Comparison of ENCODE assay signal across 10 cellular contexts in genomic region chr14:87952307-87953094, GRCh38. TPM values are rescaled to one million over a fixed set of nuclear protein-coding genes. Genes with fewer than 3 reads are reported as not detected.
DNase-seq lines count a peak whose midpoint lies in the region; ATAC-seq and TF ChIP-seq lines count a peak whose summit lies in the region.
"Had no signal": no experiment of that assay in that cellular context is flagged by ENCODE, and none has a peak within 500 bp of the region (broad histone marks: within the 10 kb centered on the region; RNA-seq: fewer than 3 reads in every experiment).

No MANE protein-coding gene starts in this region.

- H3K27ac ChIP-seq in right lobe of liver (no peak overlapping the region), neuronal stem cell (replicated peaks; ENCODE audit: low read length) (no peak overlapping the region)

- H3K4me3 ChIP-seq in right lobe of liver (no peak overlapping the region), neuronal stem cell (ENCODE audit: low read length in 2 of 2) (no peak overlapping the region)

- H4K91ac ChIP-seq in neuronal stem cell (ENCODE audit: low read depth, low read length, poor library complexity) = no peak overlapping the region

- WGBS in right lobe of liver (ENCODE audit: insufficient coverage, low coverage, low lambda C conversion rate, missing lambda C conversion rate) = 48% methylated on average over 3 of the region's 3 CpGs
- WGBS in neuronal stem cell (ENCODE audit: extremely low coverage in 2 of 2, insufficient read length in 2 of 2, insufficient replicate concordance in 1 of 2), 2 donors = no CpG with 5 or more reads among the region's 3 CpGs

- H4K8ac ChIP-seq in neuronal stem cell (ENCODE audit: low read depth, low read length) = no peak overlapping the region

- H3K14ac ChIP-seq in neuronal stem cell (ENCODE audit: low read length) = no peak overlapping the region

- H3K4me1 Mint-ChIP-seq in effector memory CD8-positive, alpha-beta T cell (ENCODE audit: low read depth in 2 of 2) = peaks cover 44 to 47% of the 10 kb centered on the region in 2 donors

- no peak for TF ChIP-seq CTCF in right lobe of liver (IDR thresholded peaks at IDR 0.05)

- no peak overlapping the region for H2BK120ac ChIP-seq in neuronal stem cell (ENCODE audit: low read depth, low read length)

- no peak overlapping the region for H2BK12ac ChIP-seq in neuronal stem cell (ENCODE audit: low read length)

- H3K79me1 ChIP-seq in neuronal stem cell (ENCODE audit: low read depth, low read length) = no peaks in the 10 kb centered on the region

- H2AK5ac ChIP-seq in neuronal stem cell (ENCODE audit: low read depth, low read length) = no peak overlapping the region

- no peaks in the 10 kb centered on the region for H3K4me1 ChIP-seq in right lobe of liver
- no peaks in the 10 kb centered on the region for H3K4me1 ChIP-seq in neuronal stem cell (ENCODE audit: control insufficient read depth in 2 of 2, insufficient read depth in 1 of 2, low read depth in 1 of 2, low read length in 2 of 2)

- intact Hi-C loops in right lobe of liver (cut with DNase I) = no loop called here

- H3K4ac ChIP-seq in neuronal stem cell (ENCODE audit: low read length) = no peak overlapping the region

- H2AFZ ChIP-seq in neuronal stem cell (ENCODE audit: low read length) = no peak overlapping the region

- H3K27ac Mint-ChIP-seq in effector memory CD8-positive, alpha-beta T cell = peak overlapping the region; percentile 92 to 98

- H3K4me3 Mint-ChIP-seq in effector memory CD8-positive, alpha-beta T cell = peak overlapping the region; percentile 64 to 78

- H3K9me3 Mint-ChIP-seq in effector memory CD8-positive, alpha-beta T cell = peaks cover 0 to 5% of the 10 kb centered on the region in 2 donors

- no peaks in the 10 kb centered on the region for H3K27me3 ChIP-seq in right lobe of liver
- no peaks in the 10 kb centered on the region for H3K27me3 ChIP-seq in neuronal stem cell (ENCODE audit: control insufficient read depth in 3 of 3, insufficient read depth in 3 of 3, low read depth in 1 of 3, low read length in 3 of 3)

- peaks cover 24% of the 10 kb centered on the region for H3K36me3 Mint-ChIP-seq in effector memory CD8-positive, alpha-beta T cell (ENCODE audit: insufficient read depth)

- no peak overlapping the region for H2BK15ac ChIP-seq in neuronal stem cell (ENCODE audit: low read length)

- H2BK5ac ChIP-seq in neuronal stem cell (ENCODE audit: low read length) = no peak overlapping the region

- peaks cover 0 to 9% (median under 1%) of the 10 kb centered on the region in 4 donors for H3K36me3 ChIP-seq in right lobe of liver
- H3K36me3 ChIP-seq in neuronal stem cell (replicated peaks in 1 of 2; ENCODE audit: control insufficient read depth in 2 of 2, insufficient read depth in 2 of 2, low read length in 2 of 2) = no peaks in the 10 kb centered on the region

- H3K4me2 ChIP-seq in neuronal stem cell (ENCODE audit: insufficient read depth, low read length, poor library complexity, severe bottlenecking) = no peak overlapping the region

- no peaks in the 10 kb centered on the region for H3K27me3 Mint-ChIP-seq in effector memory CD8-positive, alpha-beta T cell

- no peak overlapping the region for H3K18ac ChIP-seq in neuronal stem cell (ENCODE audit: low read length)

- peak in 1 of 3 experiments; percentile 6 for DNase-seq in effector memory CD8-positive, alpha-beta T cell
- DNase-seq in right lobe of liver (no peak), NCI-H526 treated with DMSO at 0.1 percent for 48 hours (lab: John Stamatoyannopoulos, UW) (no peak), neuronal stem cell (ENCODE audit: low spot score) (no peak)
- no peak for DNase-seq in activated effector memory CD4-positive, alpha-beta T cell treated with Interleukin-2 at 50 U/mL for 16 hours
- DNase-seq: kidney, NCI-H1105 treated with DMSO at 0.1 percent for 48 hours had no signal

- no peak overlapping the region for H3K9ac ChIP-seq in neuronal stem cell (ENCODE audit: low read depth, low read length, poor library complexity)

- TF ChIP-seq POLR2A in right lobe of liver (IDR thresholded peaks at IDR 0.05) = no peak

- no peak overlapping the region for H3K23ac ChIP-seq in neuronal stem cell (ENCODE audit: low read depth, low read length, poor library complexity)

- ATAC-seq in GM18520 (IDR thresholded peaks at IDR 0.05; ENCODE audit: unreplicated experiment) (peak; percentile 50), GM21515 (IDR thresholded peaks at IDR 0.05; ENCODE audit: unreplicated experiment) (peak; percentile 88), HG03378 (IDR thresholded peaks at IDR 0.05; ENCODE audit: unreplicated experiment) (peak; percentile 86), right lobe of liver (no peak)
- ATAC-seq in effector memory CD8-positive, alpha-beta T cell (replicated peaks) = peak; percentile 92

- H3K9me3 ChIP-seq in right lobe of liver = no peaks in the 10 kb centered on the region
- H3K9me3 ChIP-seq in neuronal stem cell (replicated peaks in 1 of 2; ENCODE audit: control insufficient read depth in 2 of 2, insufficient read depth in 1 of 2, low read depth in 1 of 2, low read length in 2 of 2) = no peaks in the 10 kb centered on the region

RNA-seq across cellular contexts. Expression of gene GALC, which starts 40.5 kb away (rescaled TPM):
- 10 to 100 TPM in 3 of 6 experiments, 1 to 10 TPM in 3; 8.3 to 23.5 (median 10.3) TPM for total RNA-seq in right lobe of liver
- 21.4 TPM for polyA plus RNA-seq in neuronal stem cell (2013, experiment 1 of 2)
- polyA plus RNA-seq in neuronal stem cell (2013, experiment 2 of 2) = 22.5 TPM

RNA-seq across cellular contexts. Expression of gene GPR65, which starts 52.4 kb away (rescaled TPM):
- 1 to 10 TPM; 1.0 to 2.7 (median 1.2) TPM for total RNA-seq in right lobe of liver
- polyA plus RNA-seq in neuronal stem cell (2013, experiment 1 of 2) = under 0.01 TPM
- polyA plus RNA-seq in neuronal stem cell (2013, experiment 2 of 2) = not detected

Comparison
In these comparisons a context has a peak if more than half of its experiments do, and no peak if none do; other contexts are left out.
1. ATAC-seq: peak in GM18520 (single experiment), GM21515 (single experiment), HG03378 (single experiment) and effector memory CD8-positive, alpha-beta T cell (single experiment); none in right lobe of liver (0 of 4).